1 cellular context compared by ENCODE assay signal in the genomic region with DNA sequence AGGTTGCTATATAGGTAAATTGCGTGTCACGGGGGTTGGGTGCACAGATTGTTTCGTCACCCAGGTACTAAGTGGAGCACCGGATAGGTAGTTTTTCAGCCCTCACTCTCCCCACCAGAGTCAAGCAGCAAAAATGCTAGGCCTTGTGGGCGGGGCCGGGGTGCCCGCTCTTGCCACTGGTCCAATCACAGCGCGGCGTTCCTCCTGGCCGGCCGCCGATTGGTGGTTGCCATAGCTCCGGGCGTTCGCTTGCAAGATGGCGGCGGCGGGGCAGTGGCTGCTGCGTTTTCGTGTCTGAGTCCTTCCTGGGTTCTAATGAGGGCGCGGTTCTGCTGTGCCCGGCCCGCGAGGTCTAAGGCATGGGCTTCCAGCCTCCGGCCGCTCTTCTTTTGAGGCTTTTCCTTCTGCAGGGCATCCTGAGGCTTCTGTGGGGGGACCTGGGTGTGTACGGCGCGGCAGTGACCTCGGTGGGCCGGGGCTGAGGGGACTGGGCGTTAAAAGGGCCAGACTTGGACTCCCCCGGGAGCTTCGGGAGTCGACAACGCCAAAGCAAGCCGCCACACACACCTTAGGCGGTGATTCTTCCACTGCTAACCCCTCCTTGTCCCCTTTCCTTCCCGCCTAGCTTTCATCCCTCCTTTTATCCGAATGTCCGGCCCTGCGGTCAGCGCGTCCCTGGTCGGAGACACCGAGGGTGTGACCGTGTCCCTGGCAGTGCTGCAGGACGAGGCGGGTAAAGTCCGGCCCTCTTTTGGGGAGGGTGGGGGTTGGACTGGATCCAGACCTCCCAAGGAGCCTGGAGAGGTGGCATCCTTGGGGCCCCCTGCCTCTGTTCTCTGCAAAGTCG.
A peak's percentile ranks its signal among the peaks of the same experiment; 100 is the strongest.
TF ChIP-seq lines count a peak whose summit lies in the region.

A gene (plus strand): TSS at position 232 of the 847 bp plus-strand sequence. CDS start 128 bp downstream, at position 360.

TF ChIP-seq in HEK293, 187 proteins besides CTCF, POLR2A, EP300 and RAD21 (continued from another document and continues in another):
- TF ChIP-seq, protein P1, sequence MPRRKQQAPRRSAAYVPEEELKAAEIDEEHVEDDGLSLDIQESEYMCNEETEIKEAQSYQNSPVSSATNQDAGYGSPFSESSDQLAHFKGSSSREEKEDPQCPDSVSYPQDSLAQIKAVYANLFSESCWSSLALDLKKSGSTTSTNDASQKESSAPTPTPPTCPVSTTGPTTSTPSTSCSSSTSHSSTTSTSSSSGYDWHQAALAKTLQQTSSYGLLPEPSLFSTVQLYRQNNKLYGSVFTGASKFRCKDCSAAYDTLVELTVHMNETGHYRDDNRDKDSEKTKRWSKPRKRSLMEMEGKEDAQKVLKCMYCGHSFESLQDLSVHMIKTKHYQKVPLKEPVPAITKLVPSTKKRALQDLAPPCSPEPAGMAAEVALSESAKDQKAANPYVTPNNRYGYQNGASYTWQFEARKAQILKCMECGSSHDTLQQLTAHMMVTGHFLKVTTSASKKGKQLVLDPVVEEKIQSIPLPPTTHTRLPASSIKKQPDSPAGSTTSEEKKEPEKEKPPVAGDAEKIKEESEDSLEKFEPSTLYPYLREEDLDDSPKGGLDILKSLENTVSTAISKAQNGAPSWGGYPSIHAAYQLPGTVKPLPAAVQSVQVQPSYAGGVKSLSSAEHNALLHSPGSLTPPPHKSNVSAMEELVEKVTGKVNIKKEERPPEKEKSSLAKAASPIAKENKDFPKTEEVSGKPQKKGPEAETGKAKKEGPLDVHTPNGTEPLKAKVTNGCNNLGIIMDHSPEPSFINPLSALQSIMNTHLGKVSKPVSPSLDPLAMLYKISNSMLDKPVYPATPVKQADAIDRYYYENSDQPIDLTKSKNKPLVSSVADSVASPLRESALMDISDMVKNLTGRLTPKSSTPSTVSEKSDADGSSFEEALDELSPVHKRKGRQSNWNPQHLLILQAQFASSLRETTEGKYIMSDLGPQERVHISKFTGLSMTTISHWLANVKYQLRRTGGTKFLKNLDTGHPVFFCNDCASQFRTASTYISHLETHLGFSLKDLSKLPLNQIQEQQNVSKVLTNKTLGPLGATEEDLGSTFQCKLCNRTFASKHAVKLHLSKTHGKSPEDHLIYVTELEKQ (tag by site-specific recombination; IDR thresholded peaks at IDR 0.05; ENCODE audit: borderline replicate concordance): no peak
- TF ChIP-seq OSR2 (tag by site-specific recombination; IDR thresholded peaks at IDR 0.05) (no peak), ZBTB1 (tag by site-specific recombination; IDR thresholded peaks at IDR 0.05) (no peak), ZNF776 (tag by site-specific recombination; IDR thresholded peaks at IDR 0.05; ENCODE audit: borderline replicate concordance) (no peak), REPIN1 (tag by site-specific recombination; IDR thresholded peaks at IDR 0.05; ENCODE audit: low read depth) (no peak), ZNF785 (tag by site-specific recombination; IDR thresholded peaks at IDR 0.05) (no peak), ZNF830 (tag by site-specific recombination; IDR thresholded peaks at IDR 0.05; ENCODE audit: low read depth) (no peak), ZNF37A (tag by site-specific recombination; IDR thresholded peaks at IDR 0.05) (no peak), ZNF214 (tag by site-specific recombination; IDR thresholded peaks at IDR 0.05; ENCODE audit: borderline replicate concordance) (no peak), ZNF660 (tag by site-specific recombination; IDR thresholded peaks at IDR 0.05) (peak; percentile 13; the same call in 1 of the 2 replicates), ZNF274 (IDR thresholded peaks at IDR 0.05; ENCODE audit: low read length) (no peak), ZNF274 (tag by site-specific recombination; IDR thresholded peaks at IDR 0.05; ENCODE audit: borderline replicate concordance) (no peak), ZNF521 (tag by site-specific recombination; IDR thresholded peaks at IDR 0.05) (no peak), ZFP41 (tag by site-specific recombination; IDR thresholded peaks at IDR 0.05; ENCODE audit: borderline replicate concordance) (no peak), ZNF791 (tag by site-specific recombination; IDR thresholded peaks at IDR 0.05) (no peak), ZNF529 (tag by site-specific recombination; IDR thresholded peaks at IDR 0.05; ENCODE audit: insufficient replicate concordance) (no peak), WT1 (tag by site-specific recombination; IDR thresholded peaks at IDR 0.05) (no peak), ZNF654 (tag by site-specific recombination; IDR thresholded peaks at IDR 0.05; ENCODE audit: low read depth) (no peak), ZNF571 (tag by site-specific recombination; IDR thresholded peaks at IDR 0.05) (no peak), ZBTB20 (tag by site-specific recombination; IDR thresholded peaks at IDR 0.05) (no peak; the same call in 1 of the 2 replicates), ZNF473 (tag by site-specific recombination; IDR thresholded peaks at IDR 0.05) (no peak), ZBTB21 (tag by site-specific recombination; IDR thresholded peaks at IDR 0.05) (no peak), ZNF239 (tag by site-specific recombination; IDR thresholded peaks at IDR 0.05) (no peak), HOXD13 (CRISPR knock-in tag; IDR thresholded peaks at IDR 0.05; ENCODE audit: borderline replicate concordance) (no peak), ZNF169 (tag by site-specific recombination; IDR thresholded peaks at IDR 0.05) (no peak), HOXA7 (CRISPR knock-in tag; IDR thresholded peaks at IDR 0.05; ENCODE audit: borderline replicate concordance) (no peak), RBAK (tag by site-specific recombination; IDR thresholded peaks at IDR 0.05) (no peak), ZNF335 (tag by site-specific recombination; conservative IDR thresholded peaks at IDR 0.05) (peak; percentile 56), KLF9 (tag by site-specific recombination; IDR thresholded peaks at IDR 0.05; ENCODE audit: low read depth) (peak; percentile 16; the same call in 1 of the 2 replicates), GLI2 (tag by site-specific recombination; IDR thresholded peaks at IDR 0.05; ENCODE audit: borderline replicate concordance, low read depth) (no peak), ZSCAN16 (tag by site-specific recombination; IDR thresholded peaks at IDR 0.05) (no peak), GFI1B (tag by site-specific recombination; IDR thresholded peaks at IDR 0.05) (no peak), SP7 (tag by site-specific recombination; IDR thresholded peaks at IDR 0.05) (0 out of 2 replicates have a peak, but pooled peaks have one; percentile 17)
- TF ChIP-seq, protein P2, sequence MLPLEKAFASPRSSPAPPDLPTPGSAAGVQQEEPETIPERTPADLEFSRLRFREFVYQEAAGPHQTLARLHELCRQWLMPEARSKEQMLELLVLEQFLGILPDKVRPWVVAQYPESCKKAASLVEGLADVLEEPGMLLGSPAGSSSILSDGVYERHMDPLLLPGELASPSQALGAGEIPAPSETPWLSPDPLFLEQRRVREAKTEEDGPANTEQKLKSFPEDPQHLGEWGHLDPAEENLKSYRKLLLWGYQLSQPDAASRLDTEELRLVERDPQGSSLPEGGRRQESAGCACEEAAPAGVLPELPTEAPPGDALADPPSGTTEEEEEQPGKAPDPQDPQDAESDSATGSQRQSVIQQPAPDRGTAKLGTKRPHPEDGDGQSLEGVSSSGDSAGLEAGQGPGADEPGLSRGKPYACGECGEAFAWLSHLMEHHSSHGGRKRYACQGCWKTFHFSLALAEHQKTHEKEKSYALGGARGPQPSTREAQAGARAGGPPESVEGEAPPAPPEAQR (tag by site-specific recombination; IDR thresholded peaks at IDR 0.05): no peak
- TF ChIP-seq, protein P3, sequence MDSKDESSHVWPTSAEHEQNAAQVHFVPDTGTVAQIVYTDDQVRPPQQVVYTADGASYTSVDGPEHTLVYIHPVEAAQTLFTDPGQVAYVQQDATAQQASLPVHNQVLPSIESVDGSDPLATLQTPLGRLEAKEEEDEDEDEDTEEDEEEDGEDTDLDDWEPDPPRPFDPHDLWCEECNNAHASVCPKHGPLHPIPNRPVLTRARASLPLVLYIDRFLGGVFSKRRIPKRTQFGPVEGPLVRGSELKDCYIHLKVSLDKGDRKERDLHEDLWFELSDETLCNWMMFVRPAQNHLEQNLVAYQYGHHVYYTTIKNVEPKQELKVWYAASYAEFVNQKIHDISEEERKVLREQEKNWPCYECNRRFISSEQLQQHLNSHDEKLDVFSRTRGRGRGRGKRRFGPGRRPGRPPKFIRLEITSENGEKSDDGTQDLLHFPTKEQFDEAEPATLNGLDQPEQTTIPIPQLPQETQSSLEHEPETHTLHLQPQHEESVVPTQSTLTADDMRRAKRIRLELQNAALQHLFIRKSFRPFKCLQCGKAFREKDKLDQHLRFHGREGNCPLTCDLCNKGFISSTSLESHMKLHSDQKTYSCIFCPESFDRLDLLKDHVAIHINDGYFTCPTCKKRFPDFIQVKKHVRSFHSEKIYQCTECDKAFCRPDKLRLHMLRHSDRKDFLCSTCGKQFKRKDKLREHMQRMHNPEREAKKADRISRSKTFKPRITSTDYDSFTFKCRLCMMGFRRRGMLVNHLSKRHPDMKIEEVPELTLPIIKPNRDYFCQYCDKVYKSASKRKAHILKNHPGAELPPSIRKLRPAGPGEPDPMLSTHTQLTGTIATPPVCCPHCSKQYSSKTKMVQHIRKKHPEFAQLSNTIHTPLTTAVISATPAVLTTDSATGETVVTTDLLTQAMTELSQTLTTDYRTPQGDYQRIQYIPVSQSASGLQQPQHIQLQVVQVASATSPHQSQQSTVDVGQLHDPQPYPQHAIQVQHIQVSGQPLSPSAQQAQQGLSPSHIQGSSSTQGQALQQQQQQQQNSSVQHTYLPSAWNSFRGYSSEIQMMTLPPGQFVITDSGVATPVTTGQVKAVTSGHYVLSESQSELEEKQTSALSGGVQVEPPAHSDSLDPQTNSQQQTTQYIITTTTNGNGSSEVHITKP (tag by site-specific recombination; IDR thresholded peaks at IDR 0.05): peak; percentile 37; the same call in 1 of the 2 replicates
- TF ChIP-seq, protein P4, sequence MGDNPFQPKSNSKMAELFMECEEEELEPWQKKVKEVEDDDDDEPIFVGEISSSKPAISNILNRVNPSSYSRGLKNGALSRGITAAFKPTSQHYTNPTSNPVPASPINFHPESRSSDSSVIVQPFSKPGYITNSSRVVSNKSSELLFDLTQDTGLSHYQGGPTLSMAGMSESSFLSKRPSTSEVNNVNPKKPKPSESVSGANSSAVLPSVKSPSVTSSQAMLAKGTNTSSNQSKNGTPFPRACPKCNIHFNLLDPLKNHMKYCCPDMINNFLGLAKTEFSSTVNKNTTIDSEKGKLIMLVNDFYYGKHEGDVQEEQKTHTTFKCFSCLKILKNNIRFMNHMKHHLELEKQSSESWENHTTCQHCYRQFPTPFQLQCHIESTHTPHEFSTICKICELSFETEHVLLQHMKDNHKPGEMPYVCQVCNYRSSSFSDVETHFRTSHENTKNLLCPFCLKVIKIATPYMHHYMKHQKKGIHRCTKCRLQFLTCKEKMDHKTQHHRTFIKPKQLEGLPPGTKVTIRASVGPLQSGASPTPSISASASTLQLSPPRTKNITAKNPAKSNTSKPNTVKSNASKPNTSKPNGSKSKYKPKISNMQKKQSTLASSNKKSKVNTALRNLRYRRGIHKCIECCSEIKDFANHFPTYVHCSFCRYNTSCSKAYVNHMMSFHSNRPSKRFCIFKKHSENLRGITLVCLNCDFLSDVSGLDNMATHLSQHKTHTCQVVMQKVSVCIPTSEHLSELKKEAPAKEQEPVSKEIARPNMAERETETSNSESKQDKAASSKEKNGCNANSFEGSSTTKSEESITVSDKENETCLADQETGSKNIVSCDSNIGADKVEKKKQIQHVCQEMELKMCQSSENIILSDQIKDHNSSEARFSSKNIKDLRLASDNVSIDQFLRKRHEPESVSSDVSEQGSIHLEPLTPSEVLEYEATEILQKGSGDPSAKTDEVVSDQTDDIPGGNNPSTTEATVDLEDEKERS (tag by site-specific recombination; IDR thresholded peaks at IDR 0.05): no peak
- TF ChIP-seq, protein P5, sequence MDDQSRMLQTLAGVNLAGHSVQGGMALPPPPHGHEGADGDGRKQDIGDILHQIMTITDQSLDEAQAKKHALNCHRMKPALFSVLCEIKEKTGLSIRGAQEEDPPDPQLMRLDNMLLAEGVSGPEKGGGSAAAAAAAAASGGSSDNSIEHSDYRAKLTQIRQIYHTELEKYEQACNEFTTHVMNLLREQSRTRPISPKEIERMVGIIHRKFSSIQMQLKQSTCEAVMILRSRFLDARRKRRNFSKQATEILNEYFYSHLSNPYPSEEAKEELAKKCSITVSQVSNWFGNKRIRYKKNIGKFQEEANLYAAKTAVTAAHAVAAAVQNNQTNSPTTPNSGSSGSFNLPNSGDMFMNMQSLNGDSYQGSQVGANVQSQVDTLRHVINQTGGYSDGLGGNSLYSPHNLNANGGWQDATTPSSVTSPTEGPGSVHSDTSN (CRISPR knock-in tag; IDR thresholded peaks at IDR 0.05): no peak
- TF ChIP-seq, protein P6, sequence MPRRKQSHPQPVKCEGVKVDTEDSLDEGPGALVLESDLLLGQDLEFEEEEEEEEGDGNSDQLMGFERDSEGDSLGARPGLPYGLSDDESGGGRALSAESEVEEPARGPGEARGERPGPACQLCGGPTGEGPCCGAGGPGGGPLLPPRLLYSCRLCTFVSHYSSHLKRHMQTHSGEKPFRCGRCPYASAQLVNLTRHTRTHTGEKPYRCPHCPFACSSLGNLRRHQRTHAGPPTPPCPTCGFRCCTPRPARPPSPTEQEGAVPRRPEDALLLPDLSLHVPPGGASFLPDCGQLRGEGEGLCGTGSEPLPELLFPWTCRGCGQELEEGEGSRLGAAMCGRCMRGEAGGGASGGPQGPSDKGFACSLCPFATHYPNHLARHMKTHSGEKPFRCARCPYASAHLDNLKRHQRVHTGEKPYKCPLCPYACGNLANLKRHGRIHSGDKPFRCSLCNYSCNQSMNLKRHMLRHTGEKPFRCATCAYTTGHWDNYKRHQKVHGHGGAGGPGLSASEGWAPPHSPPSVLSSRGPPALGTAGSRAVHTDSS (tag by site-specific recombination; IDR thresholded peaks at IDR 0.05): no peak
- TF ChIP-seq, protein P7, sequence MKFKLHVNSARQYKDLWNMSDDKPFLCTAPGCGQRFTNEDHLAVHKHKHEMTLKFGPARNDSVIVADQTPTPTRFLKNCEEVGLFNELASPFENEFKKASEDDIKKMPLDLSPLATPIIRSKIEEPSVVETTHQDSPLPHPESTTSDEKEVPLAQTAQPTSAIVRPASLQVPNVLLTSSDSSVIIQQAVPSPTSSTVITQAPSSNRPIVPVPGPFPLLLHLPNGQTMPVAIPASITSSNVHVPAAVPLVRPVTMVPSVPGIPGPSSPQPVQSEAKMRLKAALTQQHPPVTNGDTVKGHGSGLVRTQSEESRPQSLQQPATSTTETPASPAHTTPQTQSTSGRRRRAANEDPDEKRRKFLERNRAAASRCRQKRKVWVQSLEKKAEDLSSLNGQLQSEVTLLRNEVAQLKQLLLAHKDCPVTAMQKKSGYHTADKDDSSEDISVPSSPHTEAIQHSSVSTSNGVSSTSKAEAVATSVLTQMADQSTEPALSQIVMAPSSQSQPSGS (tag by site-specific recombination; IDR thresholded peaks at IDR 0.05; ENCODE audit: low read depth): no peak
